ENCODE assay signal across 29 cellular contexts in genomic region chr2:74871414-74871813, GRCh38.
"Had no signal": no experiment of that assay in that cellular context is flagged by ENCODE, and none has a peak within 500 bp of the region (broad histone marks: within the 10 kb centered on the region; RNA-seq: fewer than 3 reads in every experiment).

No MANE protein-coding gene starts in this region.

- H3K27me3 Mint-ChIP-seq: naive thymus-derived CD4-positive, alpha-beta T cell had no signal

- H3K27ac ChIP-seq: dorsolateral prefrontal cortex, epithelial cell of prostate, foreskin keratinocyte, heart right ventricle, lower lobe of right lung, neural progenitor cell, prostate gland, right atrium auricular region, stomach, thoracic aorta, tibial nerve, uterus had no signal

- H3K4me3 ChIP-seq: dorsolateral prefrontal cortex, heart right ventricle, left lung, lower lobe of right lung, neural progenitor cell, prostate gland, right atrium auricular region, stomach, thoracic aorta, tibial nerve, upper lobe of left lung, uterus had no signal

- DNase-seq: dorsolateral prefrontal cortex; effector CD4-positive, alpha-beta T cell; foreskin keratinocyte; glutamatergic neuron; heart right ventricle; hippocampal formation; left cardiac atrium; left lung; lower lobe of right lung; midbrain; naive thymus-derived CD4-positive, alpha-beta T cell; nucleus accumbens; stimulated activated CD4-positive, alpha-beta T cell treated with anti-CD3 and anti-CD28 coated beads, Interleukin-2, amount 100 ng/mL, for 24 hours; stimulated activated CD4-positive, alpha-beta T cell treated with anti-CD3 and anti-CD28 coated beads, Interleukin-4, amount 100 ng/mL, for 24 hours; stimulated activated naive CD4-positive, alpha-beta T cell treated with Interleukin-2 at 50 U/mL for 16 hours; stomach; substantia nigra; upper lobe of left lung; uterus had no signal

- H3K9me3 ChIP-seq: heart right ventricle, left lung, lower lobe of right lung, prostate gland, right atrium auricular region, stomach, thoracic aorta, tibial nerve, upper lobe of left lung, uterus had no signal

- H3K4me1 ChIP-seq: foreskin keratinocyte, neural progenitor cell, prostate gland, tibial nerve, uterus had no signal

- H3K9me3 Mint-ChIP-seq: naive thymus-derived CD4-positive, alpha-beta T cell; nephron; neural progenitor cell; stimulated activated effector memory CD8-positive, alpha-beta T cell treated with anti-CD3 and anti-CD28 coated beads, Interleukin-12 subunit alpha, Interleukin-12 subunit beta, amount 100 ng/mL, for 72 hours had no signal

- H3K27me3 ChIP-seq: foreskin keratinocyte, heart right ventricle, left lung, neural progenitor cell, right atrium auricular region, stomach, tibial nerve, upper lobe of left lung, uterus had no signal

- H3K4me3 Mint-ChIP-seq: naive thymus-derived CD4-positive, alpha-beta T cell; nephron; neural progenitor cell; stimulated activated effector memory CD8-positive, alpha-beta T cell treated with anti-CD3 and anti-CD28 coated beads, Interleukin-12 subunit alpha, Interleukin-12 subunit beta, amount 100 ng/mL, for 72 hours had no signal

- H3K27ac Mint-ChIP-seq: nephron; neural progenitor cell; stimulated activated effector memory CD8-positive, alpha-beta T cell treated with anti-CD3 and anti-CD28 coated beads, Interleukin-12 subunit alpha, Interleukin-12 subunit beta, amount 100 ng/mL, for 72 hours had no signal

- H3K4me1 Mint-ChIP-seq: stimulated activated effector memory CD8-positive, alpha-beta T cell treated with anti-CD3 and anti-CD28 coated beads, Interleukin-12 subunit alpha, Interleukin-12 subunit beta, amount 100 ng/mL, for 72 hours had no signal

- ATAC-seq: esophagus mucosa; foreskin keratinocyte; heart right ventricle; left cardiac atrium; left lung; lower lobe of right lung; naive thymus-derived CD4-positive, alpha-beta T cell; sciatic nerve; stimulated activated effector memory CD8-positive, alpha-beta T cell treated with anti-CD3 and anti-CD28 coated beads, Interleukin-12 subunit alpha, Interleukin-12 subunit beta, amount 100 ng/mL, for 72 hours had no signal

- H3K36me3 ChIP-seq: left lung, lower lobe of right lung, prostate gland, right atrium auricular region, thoracic aorta, tibial nerve, upper lobe of left lung, uterus had no signal
